In genomic region chr6:35035481-35036030, GRCh38 we compare ENCODE assay signal across 11 cellular contexts.
DNase-seq lines count a peak whose midpoint lies in the region; ATAC-seq and TF ChIP-seq lines count a peak whose summit lies in the region.
"Had no signal": no experiment of that assay in that cellular context is flagged by ENCODE, and none has a peak within 500 bp of the region (broad histone marks: within the 10 kb centered on the region; RNA-seq: fewer than 3 reads in every experiment).

No MANE protein-coding gene starts in this region.

- DNase-seq in DMS153 treated with DMSO at 0.1 percent for 48 hours (lab: John Stamatoyannopoulos, UW; ENCODE audit: unreplicated experiment): peak; percentile 58
- DNase-seq in ascending aorta (ENCODE audit: low spot score in 2 of 2): no peak
- DNase-seq in right atrium auricular region (ENCODE audit: low spot score): no peak
- DNase-seq in ecto neural progenitor cell (ENCODE audit: low spot score): no peak
- no peak for DNase-seq in cerebellar nuclear complex (lab: John Stamatoyannopoulos, UW)
- no peak for DNase-seq in HT-29 (ENCODE audit: low spot score)
- DNase-seq: foreskin fibroblast, KG1, NCI-H187 treated with DMSO at 0.1 percent for 48 hours had no signal

- intact Hi-C loops in ascending aorta (cut with DNase I): loop anchor here (2.0 kb wide), 1 partner anchor 13 kb away; no protein-coding TSS in a partner anchor

- ATAC-seq in GM18502 (IDR thresholded peaks at IDR 0.05; ENCODE audit: poor library complexity, unreplicated experiment): no peak

- H3K27ac ChIP-seq in ascending aorta: peak overlapping the region; percentile 91 to 97
- peak overlapping the region; percentile 43 to 66 for H3K27ac ChIP-seq in right atrium auricular region
- H3K27ac ChIP-seq in skeletal muscle tissue (ENCODE audit: low read depth, low read length): peak overlapping the region; percentile 18

- H3K36me3 ChIP-seq in ascending aorta: peaks cover 0 to 4% of the 10 kb centered on the region in 2 donors
- peaks cover 7% of the 10 kb centered on the region for H3K36me3 ChIP-seq in right atrium auricular region
- H3K36me3 ChIP-seq in skeletal muscle tissue (ENCODE audit: control insufficient read depth in 3 of 3, insufficient read depth in 3 of 3, low read length in 3 of 3): peaks cover 0 to 15% (median 5%) of the 10 kb centered on the region in 3 donors

- H3K9me3 ChIP-seq in ascending aorta (no peaks in the 10 kb centered on the region), right atrium auricular region (no peaks in the 10 kb centered on the region), skeletal muscle tissue (ENCODE audit: control insufficient read depth in 3 of 3, low read length in 3 of 3) (no peaks in the 10 kb centered on the region)

- peaks cover 28 to 75% of the 10 kb centered on the region in 2 donors for H3K4me1 ChIP-seq in ascending aorta
- peaks cover 0 to 63% of the 10 kb centered on the region in 2 donors for H3K4me1 ChIP-seq in right atrium auricular region
- H3K4me1 ChIP-seq in skeletal muscle tissue (ENCODE audit: control insufficient read depth in 3 of 3, insufficient read depth in 3 of 3, low read length in 3 of 3): peaks cover 22 to 36% (median 29%) of the 10 kb centered on the region in 3 donors

- no peak for TF ChIP-seq CTCF in ascending aorta (IDR thresholded peaks at IDR 0.05)
- no peak for TF ChIP-seq CTCF in right atrium auricular region (IDR thresholded peaks at IDR 0.05)

- H3K27me3 ChIP-seq in ascending aorta (no peaks in the 10 kb centered on the region), right atrium auricular region (no peaks in the 10 kb centered on the region), skeletal muscle tissue (ENCODE audit: control insufficient read depth in 3 of 3, insufficient read depth in 3 of 3, low read length in 3 of 3) (no peaks in the 10 kb centered on the region)

- H3K9ac ChIP-seq in skeletal muscle tissue (ENCODE audit: low read depth in 1 of 3, low read length in 3 of 3): peak overlapping the region in 1 of 3 donors; percentile 26

- peak overlapping the region in 1 of 2 donors; percentile 17 for H3K4me3 ChIP-seq in ascending aorta
- no peak overlapping the region for H3K4me3 ChIP-seq in right atrium auricular region
- H3K4me3 ChIP-seq in skeletal muscle tissue (ENCODE audit: low read length in 3 of 3): no peak overlapping the region

Comparison
In these comparisons a context has a peak if more than half of its experiments do, and no peak if none do; other contexts are left out.
1. H3K27ac ChIP-seq: peak in every context shown above with its lines; median percentile 94 in ascending aorta; 54 in right atrium auricular region; 18 in skeletal muscle tissue.